17 cellular contexts compared by ENCODE assay signal in genomic region chr6:70282906-70283461, GRCh38. TPM values are rescaled to one million over a fixed set of nuclear protein-coding genes. Genes with fewer than 3 reads are reported as not detected.
DNase-seq lines count a peak whose midpoint lies in the region; ATAC-seq and TF ChIP-seq lines count a peak whose summit lies in the region.
"Had no signal": no experiment of that assay in that cellular context is flagged by ENCODE, and none has a peak within 500 bp of the region (broad histone marks: within the 10 kb centered on the region; RNA-seq: fewer than 3 reads in every experiment).

No MANE protein-coding gene starts in this region.

- H3K4me1 ChIP-seq in heart right ventricle, result peaks cover 0 to 19% (median 8%) of the 10 kb centered on the region in 9 donors
- peaks cover 4% of the 10 kb centered on the region for H3K4me1 ChIP-seq in mesodermal cell (ENCODE audit: control insufficient read depth, insufficient read depth, low read length, poor library complexity, severe bottlenecking)
- H3K4me1 ChIP-seq in suprapubic skin, result peaks cover 14% of the 10 kb centered on the region

- no peaks in the 10 kb centered on the region for H3K9me3 ChIP-seq in heart right ventricle
- no peaks in the 10 kb centered on the region for H3K9me3 ChIP-seq in mesodermal cell (ENCODE audit: control insufficient read depth, low read length)
- H3K9me3 ChIP-seq in suprapubic skin, result no peaks in the 10 kb centered on the region
- H3K9me3 ChIP-seq: tibial artery had no signal

- intact Hi-C loops in heart right ventricle (cut with DNase I), result loop anchor here in 1 of 10 donors (5.0 kb wide), 1 partner anchor 61 kb away; no protein-coding TSS in a partner anchor

- H3K36me3 Mint-ChIP-seq in activated CD8-positive, alpha-beta memory T cell treated with anti-CD3 and anti-CD28 coated beads, Interleukin-2, amount 10 ng/mL, durations not matched to agents 7 days and 5 days, result no peaks in the 10 kb centered on the region
- H3K36me3 Mint-ChIP-seq: CD8-positive, alpha-beta T cell had no signal

- H3K9me3 Mint-ChIP-seq in activated CD8-positive, alpha-beta memory T cell treated with anti-CD3 and anti-CD28 coated beads, Interleukin-2, amount 10 ng/mL, durations not matched to agents 7 days and 5 days (ENCODE audit: low read depth), result no peaks in the 10 kb centered on the region
- H3K9me3 Mint-ChIP-seq: activated T-cell treated with anti-CD3 and anti-CD28 coated beads, Interleukin-2, amount 50 U/mL, for 72 hours; CD8-positive, alpha-beta T cell had no signal

- no peaks in the 10 kb centered on the region for H3K4me1 Mint-ChIP-seq in activated CD8-positive, alpha-beta memory T cell treated with anti-CD3 and anti-CD28 coated beads, Interleukin-2, amount 10 ng/mL, durations not matched to agents 7 days and 5 days

- no peak for TF ChIP-seq EP300 in suprapubic skin (IDR thresholded peaks at IDR 0.05)

- DNase-seq in DMS 273 (lab: John Stamatoyannopoulos, UW; ENCODE audit: unreplicated experiment) (peak; percentile 30), DMS 273 treated with DMSO at 0.1 percent for 48 hours (lab: John Stamatoyannopoulos, UW) (no peak), heart right ventricle (no peak), suprapubic skin (ENCODE audit: low spot score in 2 of 2) (no peak), GDM1 (lab: John Stamatoyannopoulos, UW) (no peak)
- DNase-seq in activated CD8-positive, alpha-beta memory T cell treated with anti-CD3 and anti-CD28 coated beads, Interleukin-2, amount 10 ng/mL, durations not matched to agents 7 days and 5 days, result no peak
- DNase-seq: activated T-cell treated with anti-CD3 and anti-CD28 coated beads, Interleukin-2, amount 50 U/mL, for 72 hours; CD8-positive, alpha-beta T cell; Kasumi-1; NCI-H2081; SW 1271; tibial artery had no signal

- peak overlapping the region in 8 of 10 donors; percentile 17 to 41 (median 37) for H3K4me3 ChIP-seq in heart right ventricle
- peak overlapping the region; percentile 32 for H3K4me3 ChIP-seq in mesodermal cell (ENCODE audit: extremely low read depth, insufficient read depth, low read length, poor library complexity, severe bottlenecking)
- H3K4me3 ChIP-seq in suprapubic skin, result peak overlapping the region; percentile 19

- H3K36me3 ChIP-seq in heart right ventricle (no peaks in the 10 kb centered on the region), mesodermal cell (ENCODE audit: control insufficient read depth, insufficient read depth, low read length) (no peaks in the 10 kb centered on the region), suprapubic skin (no peaks in the 10 kb centered on the region)
- H3K36me3 ChIP-seq: tibial artery had no signal

- CTCF ChIA-PET in activated CD8-positive, alpha-beta memory T cell treated with anti-CD3 and anti-CD28 coated beads, Interleukin-2, amount 10 ng/mL, durations not matched to agents 7 days and 5 days (lab: Charles Lee), result no interaction called here

- TF ChIP-seq POLR2A in suprapubic skin (IDR thresholded peaks at IDR 0.05), result no peak

- H3K4me3 Mint-ChIP-seq in activated CD8-positive, alpha-beta memory T cell treated with anti-CD3 and anti-CD28 coated beads, Interleukin-2, amount 10 ng/mL, durations not matched to agents 7 days and 5 days, result no peak overlapping the region
- H3K4me3 Mint-ChIP-seq: activated T-cell treated with anti-CD3 and anti-CD28 coated beads, Interleukin-2, amount 50 U/mL, for 72 hours; CD8-positive, alpha-beta T cell had no signal

- no peak overlapping the region for H3K27ac Mint-ChIP-seq in activated CD8-positive, alpha-beta memory T cell treated with anti-CD3 and anti-CD28 coated beads, Interleukin-2, amount 10 ng/mL, durations not matched to agents 7 days and 5 days
- H3K27ac Mint-ChIP-seq: activated T-cell treated with anti-CD3 and anti-CD28 coated beads, Interleukin-2, amount 50 U/mL, for 72 hours; CD8-positive, alpha-beta T cell had no signal

- H3K27me3 ChIP-seq in heart right ventricle, result peaks cover 0 to 53% (median 36%) of the 10 kb centered on the region in 7 donors
- H3K27me3 ChIP-seq in suprapubic skin, result peaks cover 58% of the 10 kb centered on the region

- TF ChIP-seq CTCF in heart right ventricle (IDR thresholded peaks at IDR 0.05), result no peak
- no peak for TF ChIP-seq CTCF in suprapubic skin (IDR thresholded peaks at IDR 0.05)

- peak in 7 of 8 donors; percentile 28 to 63 (median 53) for ATAC-seq in heart right ventricle
- ATAC-seq in activated CD8-positive, alpha-beta memory T cell treated with anti-CD3 and anti-CD28 coated beads, Interleukin-2, amount 10 ng/mL, durations not matched to agents 7 days and 5 days, result no peak
- ATAC-seq in HG02981 (IDR thresholded peaks at IDR 0.05; ENCODE audit: unreplicated experiment), result no peak
- ATAC-seq: activated CD4-positive, CD25-positive, alpha-beta regulatory T cell treated with anti-CD3 and anti-CD28 coated beads, Interleukin-2, amount 50 U/mL, for 24 hours; activated T-cell treated with anti-CD3 and anti-CD28 coated beads, Interleukin-2, amount 50 U/mL, for 72 hours; CD8-positive, alpha-beta T cell had no signal

- H3K27ac ChIP-seq in heart right ventricle (no peak overlapping the region), mesodermal cell (ENCODE audit: low read depth, low read length, severe bottlenecking) (no peak overlapping the region), suprapubic skin (no peak overlapping the region)
- H3K27ac ChIP-seq: 22Rv1, tibial artery had no signal

- peaks cover 63% of the 10 kb centered on the region for H3K27me3 Mint-ChIP-seq in activated CD8-positive, alpha-beta memory T cell treated with anti-CD3 and anti-CD28 coated beads, Interleukin-2, amount 10 ng/mL, durations not matched to agents 7 days and 5 days

- 5 to 7% methylated on average over 31 of the region's 31 CpGs for WGBS in heart right ventricle, 2 donors
- 0 to 1% methylated on average over 16 to 19 of the region's 31 CpGs for WGBS in mesodermal cell (ENCODE audit: insufficient coverage in 2 of 2), 2 experiments
- 0% methylated on average over 3 of the region's 31 CpGs for WGBS in suprapubic skin

RNA-seq across cellular contexts. Expression of gene COL9A1, which starts 19.9 kb away (rescaled TPM):
- total RNA-seq in heart right ventricle (1 to 10 TPM in 3 of 10 donors, under 1 TPM in 6, not detected in 1; 0.18 to 5.2 (median 0.63) TPM), suprapubic skin (not detected)
- under 1 TPM; 0.16 to 0.51 TPM for polyA plus RNA-seq in heart right ventricle
- 2.9 TPM for polyA plus RNA-seq in mesodermal cell (2013, experiment 1 of 2)
- 2.2 TPM for polyA plus RNA-seq in mesodermal cell (2013, experiment 2 of 2)
- total RNA-seq in activated CD8-positive, alpha-beta memory T cell treated with anti-CD3 and anti-CD28 coated beads, Interleukin-2, amount 10 ng/mL, durations not matched to agents 7 days and 5 days, result not detected
- total RNA-seq: activated T-cell treated with anti-CD3 and anti-CD28 coated beads, Interleukin-2, amount 50 U/mL, for 72 hours; CD8-positive, alpha-beta T cell; glomerular endothelial cell had no signal

Comparison
In these comparisons a context has a peak if more than half of its experiments do, and no peak if none do; other contexts are left out.
1. ATAC-seq: peak in heart right ventricle (7 of 8); none in activated CD8-positive, alpha-beta memory T cell treated with anti-CD3 and anti-CD28 coated beads, Interleukin-2, amount 10 ng/mL, durations not matched to agents 7 days and 5 days (single experiment) and HG02981 (single experiment).
2. Peak in every context shown above with its lines, with median percentiles within 50 percentile points of each other: H3K4me3 ChIP-seq.